ENCODE assay signal across 26 cellular contexts in genomic region chr2:110716959-110717645, GRCh38. TPM values are rescaled to one million over a fixed set of nuclear protein-coding genes. Genes with fewer than 3 reads are reported as not detected.
DNase-seq lines count a peak whose midpoint lies in the region; ATAC-seq, FAIRE-seq and TF ChIP-seq lines count a peak whose summit lies in the region.
"Had no signal": no experiment of that assay in that cellular context is flagged by ENCODE, and none has a peak within 500 bp of the region (broad histone marks: within the 10 kb centered on the region; RNA-seq: fewer than 3 reads in every experiment).

No MANE protein-coding gene starts in this region.

- ATAC-seq in omental fat pad (ENCODE audit: low FRiP score) = peak; percentile 48
- ATAC-seq in HG03571 (IDR thresholded peaks at IDR 0.05; ENCODE audit: unreplicated experiment) = no peak
- ATAC-seq in PC-3 = no peak
- ATAC-seq: stimulated activated memory B cell treated with anti-CD40 and anti-IgM and Interleukin-4, amounts not matched to agents 10 μg/mL and 1 μg/mL and 100 μg/mL, for 72 hours had no signal

- DNase-seq in ELR (ENCODE audit: low read depth) = peak; percentile 11
- peak; percentile 45 for DNase-seq in OCI-M1 (lab: John Stamatoyannopoulos, UW)
- peak; percentile 19 to 33 for DNase-seq in fibroblast of lung (ENCODE audit: low read depth in 2 of 2)
- no peak for DNase-seq in omental fat pad (ENCODE audit: low spot score)
- no peak for DNase-seq in T1000 (lab: John Stamatoyannopoulos, UW)
- DNase-seq in PC-3 = no peak
- DNase-seq in H54 (ENCODE audit: insufficient read length, low spot score) = no peak
- DNase-seq: activated effector memory CD4-positive, alpha-beta T cell treated with anti-CD3 and anti-CD28 coated beads, Interleukin-2, amount 50 U/mL, for 16 hours; endodermal cell; kidney glomerular epithelial cell; mesendoderm; naive B cell; NCI-H1048; NCI-H1694 treated with DMSO at 0.1 percent for 48 hours; NCI-H2171; NCI-H524 treated with DMSO at 0.1 percent for 48 hours; occipital lobe; stimulated activated CD4-positive, alpha-beta T cell treated with anti-CD3 and anti-CD28 coated beads, Interleukin-4, amount 100 ng/mL, for 1 hour had no signal

- FAIRE-seq in H54 (lab: Jason Lieb, UNC) = no peak

- no peaks in the 10 kb centered on the region for H3F3A ChIP-seq in PC-3 (ENCODE audit: low read length, unreplicated experiment)

- BruUV-seq in PC-3 (replicated peaks; lab: Mats Ljungman, UMichigan) = no TSS peak

- no peak for TF ChIP-seq CTCF in fibroblast of lung (conservative IDR thresholded peaks at IDR 0.05 in 1 of 2, IDR thresholded peaks at IDR 0.05 in 1 of 2; ENCODE audit: low read depth in 1 of 2, low read length in 2 of 2)
- TF ChIP-seq CTCF in omental fat pad (IDR thresholded peaks at IDR 0.05) = no peak
- no peak for TF ChIP-seq CTCF in PC-3 (conservative IDR thresholded peaks at IDR 0.05; ENCODE audit: low read depth, low read length)

- intact Hi-C loops in PC-3 (cut with micrococcal nuclease) = no loop called here

- H3K4me1 ChIP-seq in fibroblast of lung (ENCODE audit: control insufficient read depth, extremely low read depth, insufficient read depth, low read length) (no peaks in the 10 kb centered on the region), PC-3 (ENCODE audit: insufficient read depth, low read length) (peaks cover 19% of the 10 kb centered on the region; the same call in 1 of the 2 replicates)
- H3K4me1 ChIP-seq: suprapubic skin had no signal

- H3K9ac ChIP-seq in fibroblast of lung (ENCODE audit: insufficient read depth, low read length) (no peak overlapping the region), PC-3 (ENCODE audit: low read length) (no peak overlapping the region)

- H3K4me2 ChIP-seq in fibroblast of lung (ENCODE audit: extremely low read depth, insufficient read depth, low read length) (no peak overlapping the region), PC-3 (ENCODE audit: low read length) (no peak overlapping the region)

- H3K27me3 ChIP-seq in fibroblast of lung (ENCODE audit: control insufficient read depth, insufficient read depth, low read length) = peaks cover 13% of the 10 kb centered on the region
- H3K27me3 ChIP-seq in PC-3 (ENCODE audit: low read length) = no peaks in the 10 kb centered on the region
- H3K27me3 ChIP-seq: vagina had no signal

- H3K79me2 ChIP-seq in fibroblast of lung (ENCODE audit: control insufficient read depth, insufficient read depth, low read length) (no peaks in the 10 kb centered on the region), PC-3 (ENCODE audit: low read length) (no peaks in the 10 kb centered on the region)

- POLR2A ChIA-PET in PC-3 (lab: Charles Lee; ENCODE audit: unreplicated experiment) = interaction anchor here (0.7 kb wide), 1 partner anchor 10 kb away, joined by 3 read pairs; no protein-coding TSS in a partner anchor

- H3K4me3 ChIP-seq in fibroblast of lung (replicated peaks in 1 of 4; ENCODE audit: control extremely low read depth in 1 of 4, insufficient read depth in 1 of 4, low read depth in 3 of 4, low read length in 4 of 4) (no peak overlapping the region), PC-3 (ENCODE audit: low read length) (no peak overlapping the region)
- H3K4me3 ChIP-seq: coronary artery, esophagus muscularis mucosa, SK-N-MC, suprapubic skin, vagina had no signal

- no peak overlapping the region for H2AFZ ChIP-seq in fibroblast of lung (ENCODE audit: low read length)
- H2AFZ ChIP-seq in PC-3 (ENCODE audit: low read length) = no peak overlapping the region

- H3K27ac ChIP-seq in fibroblast of lung (ENCODE audit: insufficient read depth, low read length) (no peak overlapping the region), PC-3 (ENCODE audit: low read length) (no peak overlapping the region)
- H3K27ac ChIP-seq: esophagus muscularis mucosa, RWPE1, SK-N-MC, suprapubic skin, vagina had no signal

- H3K9me3 ChIP-seq in fibroblast of lung (ENCODE audit: control insufficient read depth, insufficient read depth, low read depth, low read length) (no peaks in the 10 kb centered on the region), PC-3 (ENCODE audit: low read length) (no peaks in the 10 kb centered on the region)
- H3K9me3 ChIP-seq: esophagus muscularis mucosa, suprapubic skin, vagina had no signal

- H3K9me2 ChIP-seq in PC-3 (replicated peaks; ENCODE audit: low read length) = no peaks in the 10 kb centered on the region

- H3K36me3 ChIP-seq in fibroblast of lung (ENCODE audit: control insufficient read depth, insufficient read depth, low read length) (no peaks in the 10 kb centered on the region), PC-3 (ENCODE audit: low read depth, low read length) (no peaks in the 10 kb centered on the region)
- H3K36me3 ChIP-seq: esophagus muscularis mucosa, suprapubic skin, vagina had no signal

- CTCF ChIA-PET in PC-3 (lab: Charles Lee) = no interaction called here

- H4K20me1 ChIP-seq in fibroblast of lung (ENCODE audit: control insufficient read depth, extremely low read depth, insufficient read depth, low read length) (no peaks in the 10 kb centered on the region), PC-3 (ENCODE audit: low read length) (no peaks in the 10 kb centered on the region)

- TF ChIP-seq POLR2A in H54 (IDR thresholded peaks at IDR 0.05; ENCODE audit: low read depth, low read length) = no peak

RNA-seq across cellular contexts. Expression of gene ACOXL, which starts 15.3 kb away (rescaled TPM):
- total RNA-seq in fibroblast of lung (not detected in 2 replicates), omental fat pad (under 1 TPM in 2 of 4 donors, not detected in 2; 0.12 to 0.84 TPM), PC-3 (2014; rRNA removed) (15.5 and 16.3 TPM in 2 replicates)
- polyA plus RNA-seq in fibroblast of lung = not detected in 2 replicates
- not detected in 2 replicates for polyA plus RNA-seq in fibroblast of lung (2012)
- not detected in 2 replicates for polyA minus RNA-seq in fibroblast of lung (ENCODE audit: low replicate concordance)
- total RNA-seq: esophagus muscularis mucosa, occipital lobe, vagina had no signal

RNA-seq across cellular contexts. Expression of gene BUB1, which starts 39.2 kb away (rescaled TPM):
- total RNA-seq in fibroblast of lung (3.9 and 11.2 TPM in 2 replicates), omental fat pad (1 to 10 TPM in 2 of 4 donors, under 1 TPM in 2; 0.25 to 3.7 (median 1.4) TPM), PC-3 (2014; rRNA removed) (80.1 and 89.8 TPM in 2 replicates)
- polyA plus RNA-seq in fibroblast of lung = 9.9 and 37.5 TPM in 2 replicates
- 6.3 and 23.1 TPM in 2 replicates for polyA plus RNA-seq in fibroblast of lung (2012)
- 2.4 and 10.3 TPM in 2 replicates for polyA minus RNA-seq in fibroblast of lung (ENCODE audit: low replicate concordance)

Comparison
In these comparisons a context has a peak if more than half of its experiments do, and no peak if none do; other contexts are left out.
1. DNase-seq: peak in ELR (single experiment), OCI-M1 (single experiment) and fibroblast of lung (2 of 2); none in omental fat pad (single experiment), T1000 (single experiment), PC-3 (single experiment) and H54 (single experiment).